Comparison of ENCODE assay signal across 20 cellular contexts in genomic region chr18:3879836-3880120, GRCh38.
"Had no signal": no experiment of that assay in that cellular context is flagged by ENCODE, and none has a peak within 500 bp of the region (broad histone marks: within the 10 kb centered on the region; RNA-seq: fewer than 3 reads in every experiment).

No MANE protein-coding gene starts in this region.

- H3K36me3 ChIP-seq: esophagus squamous epithelium, neural progenitor cell, spleen, stomach had no signal

- H3K9me3 Mint-ChIP-seq: memory B cell; nephron; stimulated activated naive B cell treated with anti-CD40 and anti-IgM and Interleukin-4, amounts not matched to agents 10 μg/mL and 1 μg/mL and 100 μg/mL, for 72 hours; type B pancreatic cell had no signal

- H3K27ac Mint-ChIP-seq: immature natural killer cell; memory B cell; nephron; neural progenitor cell; stimulated activated naive B cell treated with anti-CD40 and anti-IgM and Interleukin-4, amounts not matched to agents 10 μg/mL and 1 μg/mL and 100 μg/mL, for 72 hours; type B pancreatic cell had no signal

- H3K4me3 Mint-ChIP-seq: immature natural killer cell; memory B cell; nephron; neural progenitor cell; stimulated activated naive B cell treated with anti-CD40 and anti-IgM and Interleukin-4, amounts not matched to agents 10 μg/mL and 1 μg/mL and 100 μg/mL, for 72 hours; type B pancreatic cell had no signal

- ATAC-seq: left ventricle myocardium superior; psoas muscle; stimulated activated naive B cell treated with anti-CD40 and anti-IgM and Interleukin-4, amounts not matched to agents 10 μg/mL and 1 μg/mL and 100 μg/mL, for 72 hours had no signal

- H3K9me3 ChIP-seq: esophagus squamous epithelium, psoas muscle, spleen, stomach, tibial artery had no signal

- DNase-seq: effector memory CD4-positive, alpha-beta T cell; esophagus squamous epithelium; foreskin melanocyte; glutamatergic neuron; hypothalamus; immature natural killer cell; islet precursor cell; nucleus accumbens; psoas muscle; spleen; stimulated activated naive B cell treated with anti-CD40 and anti-IgM and Interleukin-4, amounts not matched to agents 10 μg/mL and 1 μg/mL and 100 μg/mL, for 72 hours; stomach; tibial artery had no signal

- H3K4me1 Mint-ChIP-seq: immature natural killer cell; memory B cell; nephron; stimulated activated naive B cell treated with anti-CD40 and anti-IgM and Interleukin-4, amounts not matched to agents 10 μg/mL and 1 μg/mL and 100 μg/mL, for 72 hours had no signal

- H3K27me3 Mint-ChIP-seq: memory B cell, type B pancreatic cell had no signal

- H3K4me1 ChIP-seq: esophagus squamous epithelium, psoas muscle, stomach, tibial artery had no signal

- H3K4me3 ChIP-seq: esophagus squamous epithelium, lung, neural progenitor cell, psoas muscle, skin epidermis, spleen, stomach, tibial artery had no signal

- H3K27me3 ChIP-seq: esophagus squamous epithelium, neural progenitor cell, tibial artery had no signal

- H3K36me3 Mint-ChIP-seq: immature natural killer cell; memory B cell; stimulated activated naive B cell treated with anti-CD40 and anti-IgM and Interleukin-4, amounts not matched to agents 10 μg/mL and 1 μg/mL and 100 μg/mL, for 72 hours; type B pancreatic cell had no signal

- H3K27ac ChIP-seq: esophagus squamous epithelium, neural progenitor cell, psoas muscle, skin epidermis, spleen, stomach, tibial artery had no signal
